ENCODE assay signal across 8 cellular contexts in the genomic region with DNA sequence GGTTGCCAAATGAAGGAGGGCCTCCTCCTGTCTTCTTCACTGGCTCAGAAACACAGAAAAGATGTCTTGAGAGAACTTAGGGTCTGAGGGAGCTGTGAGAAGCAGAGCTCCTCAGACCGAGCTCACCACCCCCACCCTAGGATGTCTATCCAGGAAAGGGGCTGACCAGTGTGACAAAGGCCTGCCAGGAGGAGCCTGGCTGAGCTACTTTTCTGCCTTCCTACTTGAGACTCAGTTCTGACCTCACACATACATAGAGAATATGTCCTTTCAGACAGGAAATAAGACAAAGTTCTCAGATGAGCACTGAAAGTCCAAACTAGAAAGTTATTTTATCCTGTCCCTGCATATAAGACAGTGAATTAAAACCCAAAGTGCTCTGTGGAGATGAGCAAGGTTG. TPM values are rescaled to one million over a fixed set of nuclear protein-coding genes. Genes with fewer than 3 reads are reported as not detected.
A peak's percentile ranks its signal among the peaks of the same experiment; 100 is the strongest.
DNase-seq lines count a peak whose midpoint lies in the region; ATAC-seq lines count a peak whose summit lies in the region.
"Had no signal": no experiment of that assay in that cellular context is flagged by ENCODE, and none has a peak within 500 bp of the region (broad histone marks: within the 10 kb centered on the region; RNA-seq: fewer than 3 reads in every experiment).

No MANE protein-coding gene starts in this region.

- ATAC-seq in GM19452 (IDR thresholded peaks at IDR 0.05; ENCODE audit: unreplicated experiment) = peak; percentile 39
- peak; percentile 63 for ATAC-seq in HG02885 (IDR thresholded peaks at IDR 0.05; ENCODE audit: poor library complexity, unreplicated experiment)

- peak overlapping the region; percentile 36 for H3K27ac ChIP-seq in temporal lobe (ENCODE audit: low read depth, low read length)

- peak; percentile 46 for DNase-seq in UCSD-AML1 (lab: John Stamatoyannopoulos, UW; ENCODE audit: unreplicated experiment)
- DNase-seq in DMS53 (lab: John Stamatoyannopoulos, UW) = no peak
- no peak for DNase-seq in stimulated activated CD4-positive, alpha-beta T cell treated with anti-CD3 and anti-CD28 coated beads, Interleukin-2, amount 100 ng/mL, for 24 hours
- DNase-seq in NCI-H526 treated with DMSO at 0.1 percent for 48 hours (lab: John Stamatoyannopoulos, UW) = no peak
- DNase-seq: GDM1 had no signal

RNA-seq across cellular contexts. Expression of a gene that starts 54.5 kb away (rescaled TPM):
- total RNA-seq in temporal lobe = 3.4 TPM

RNA-seq across cellular contexts. Expression of a gene that starts 54.7 kb away (rescaled TPM):
- 22.9 TPM for total RNA-seq in temporal lobe
